ENCODE assay signal across 1 cellular context in the genomic region with DNA sequence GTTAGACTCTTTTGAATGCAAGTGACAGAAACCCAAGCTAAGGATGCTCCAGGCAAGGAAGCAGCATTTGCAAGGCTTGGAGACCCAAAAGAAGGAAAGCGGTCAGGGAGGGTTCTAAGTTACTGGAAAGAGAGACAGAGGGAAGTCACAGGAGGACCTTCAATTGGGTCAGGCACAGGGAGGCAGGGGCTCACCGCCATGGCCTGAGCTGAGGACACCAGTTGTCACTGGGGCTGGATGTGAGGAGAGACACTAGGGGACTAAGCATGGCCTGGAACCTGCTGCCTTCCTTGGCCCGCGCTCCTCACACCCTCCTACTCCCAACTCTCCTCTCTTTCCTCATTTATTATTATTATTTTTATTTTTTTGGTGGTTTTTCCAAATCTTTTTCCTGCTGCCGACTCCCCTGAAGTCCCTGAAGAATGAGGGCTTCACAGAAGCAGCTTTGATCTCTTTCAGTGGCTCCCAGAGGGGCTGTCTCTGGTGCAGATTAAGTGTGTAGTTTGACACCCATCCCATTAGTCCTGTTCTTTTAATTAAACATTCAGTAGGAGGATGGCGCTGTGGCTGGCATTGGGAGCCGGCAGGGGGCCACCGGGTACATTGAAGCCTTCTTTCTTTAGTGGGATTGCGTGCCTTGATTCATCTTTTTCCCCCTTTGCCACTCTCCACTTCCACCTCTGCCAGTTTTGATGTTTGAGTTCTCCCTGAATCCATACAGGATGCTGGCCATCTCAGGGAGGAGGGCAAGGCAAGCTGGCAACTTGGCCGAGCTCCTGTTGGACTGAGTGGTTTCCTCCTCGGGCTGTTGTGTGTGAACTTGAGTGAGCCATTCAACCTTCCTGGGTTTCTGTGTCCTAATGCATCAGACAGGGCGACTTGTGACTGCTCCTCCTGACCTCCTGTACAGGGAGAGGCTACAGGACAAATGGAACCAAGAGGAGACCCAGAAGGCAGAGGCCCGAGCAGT.
TF ChIP-seq lines count a peak whose summit lies in the region.

No MANE protein-coding gene starts in this region.

TF ChIP-seq in H1, 55 proteins besides CTCF, POLR2A, EP300 and RAD21:
- TF ChIP-seq SP4 (IDR thresholded peaks at IDR 0.05; ENCODE audit: low read length) (no peak), YY1 (IDR thresholded peaks at IDR 0.05; ENCODE audit: low read depth, low read length) (no peak), SAP30 (IDR thresholded peaks at IDR 0.05; ENCODE audit: insufficient read depth, insufficient replicate concordance, low read length) (no peak), TEAD4 (IDR thresholded peaks at IDR 0.05; ENCODE audit: low read depth, low read length) (no peak), FOSL1 (IDR thresholded peaks at IDR 0.05; ENCODE audit: insufficient read depth, low read depth, low read length) (no peak), SIX5 (IDR thresholded peaks at IDR 0.05; ENCODE audit: low read depth, low read length) (no peak), POLR2AphosphoS5 (IDR thresholded peaks at IDR 0.05; ENCODE audit: low read depth, low read length) (no peak), JUN (IDR thresholded peaks at IDR 0.05; ENCODE audit: low read depth, low read length) (no peak), NANOG (IDR thresholded peaks at IDR 0.05; ENCODE audit: insufficient read depth, low read depth, low read length, poor library complexity, severe bottlenecking) (no peak), RXRA (IDR thresholded peaks at IDR 0.05; ENCODE audit: insufficient read depth, low read depth, low read length) (no peak), MAFK (IDR thresholded peaks at IDR 0.05; ENCODE audit: low read depth, low read length) (no peak), SUZ12 (IDR thresholded peaks at IDR 0.05; ENCODE audit: low read length) (no peak), JUND (IDR thresholded peaks at IDR 0.05; ENCODE audit: low read length) (no peak), RNF2 (IDR thresholded peaks at IDR 0.05; ENCODE audit: borderline replicate concordance, low read depth, low read length, missing control alignments, poor library complexity, severe bottlenecking) (no peak)
